Comparison of ENCODE assay signal across 24 cellular contexts in the genomic region with DNA sequence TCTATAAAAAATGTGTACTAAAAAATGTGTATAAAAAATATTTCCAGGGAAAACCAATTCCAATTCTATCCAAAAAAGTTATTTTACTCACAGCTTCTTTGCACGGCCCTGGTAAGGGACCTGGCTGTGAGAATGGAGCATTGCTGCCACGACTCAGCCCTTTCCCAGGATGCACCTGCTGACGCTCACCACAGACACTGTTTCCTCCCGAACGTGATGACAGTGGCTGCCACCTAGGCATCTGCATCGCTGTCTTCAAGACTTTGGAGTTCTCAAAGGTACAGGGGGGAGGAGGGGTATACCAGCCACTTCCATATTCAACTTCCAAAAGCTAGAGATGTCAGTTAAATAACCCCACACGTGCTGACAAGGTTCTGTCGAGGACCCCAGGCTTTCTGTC. TPM values are rescaled to one million over a fixed set of nuclear protein-coding genes. Genes with fewer than 3 reads are reported as not detected.
"Had no signal": no experiment of that assay in that cellular context is flagged by ENCODE, and none has a peak within 500 bp of the region (broad histone marks: within the 10 kb centered on the region; RNA-seq: fewer than 3 reads in every experiment).

No MANE protein-coding gene starts in this region.

- H3K27me3 ChIP-seq: brain microvascular endothelial cell, testis, uterus had no signal

- H3K27ac Mint-ChIP-seq: mesothelial cell of epicardium, progenitor cell of endocrine pancreas had no signal

- H3K4me1 ChIP-seq: testis, uterus had no signal

- H3K9me3 ChIP-seq: testis, uterus had no signal

- ATAC-seq: activated T-helper 17 cell treated with anti-CD3 and anti-CD28 coated beads, Interleukin-2, amount 50 U/mL, for 72 hours; left ventricle myocardium superior; natural killer cell had no signal

- FAIRE-seq: colon had no signal

- H3K36me3 Mint-ChIP-seq: natural killer cell had no signal

- H3K4me3 ChIP-seq: testis, uterus had no signal

- H3K4me3 Mint-ChIP-seq: activated T-helper 17 cell treated with anti-CD3 and anti-CD28 coated beads, Interleukin-2, amount 50 U/mL, for 72 hours; central memory CD8-positive, alpha-beta T cell; mesothelial cell of epicardium; natural killer cell had no signal

- H3K27me3 Mint-ChIP-seq: activated T-helper 17 cell treated with anti-CD3 and anti-CD28 coated beads, Interleukin-2, amount 50 U/mL, for 72 hours; central memory CD8-positive, alpha-beta T cell; progenitor cell of endocrine pancreas had no signal

- DNase-seq: activated CD4-positive, alpha-beta T cell treated with anti-CD3 and anti-CD28 coated beads, Interleukin-2, amount 50 U/mL, for 4 hours; activated CD4-positive, CD25-positive, alpha-beta regulatory T cell; activated naive CD4-positive, alpha-beta T cell treated with Interleukin-2 at 50 U/mL for 16 hours; activated T-cell treated with anti-CD3 and anti-CD28 coated beads, Interleukin-2, amount 50 U/mL, for 1 hour; aorta; brain microvascular endothelial cell; effector memory CD4-positive, alpha-beta T cell; foreskin melanocyte; hippocampal formation; left ventricle myocardium superior; mammary epithelial cell; natural killer cell; stimulated activated CD4-positive, alpha-beta T cell treated with anti-CD3 and anti-CD28 coated beads, Interleukin-2, amount 100 ng/mL, for 48 hours; stimulated activated CD8-positive, alpha-beta memory T cell treated with anti-CD3 and anti-CD28 coated beads, Interleukin-4, amount 100 ng/mL, for 48 hours; stimulated activated naive CD4-positive, alpha-beta T cell; T-helper 1 cell; testis; trophoblast cell; uterus had no signal

- H3K9me3 Mint-ChIP-seq: activated T-helper 17 cell treated with anti-CD3 and anti-CD28 coated beads, Interleukin-2, amount 50 U/mL, for 72 hours; central memory CD8-positive, alpha-beta T cell; mesothelial cell of epicardium had no signal

- H3K27ac ChIP-seq: brain microvascular endothelial cell, testis, uterus had no signal

- H3K36me3 ChIP-seq: brain microvascular endothelial cell, uterus had no signal

- H3K4me1 Mint-ChIP-seq: mesothelial cell of epicardium had no signal

RNA-seq across cellular contexts. Expression of gene PTPRN2, which starts 23.9 kb away (rescaled TPM):
- polyA plus RNA-seq: mammary epithelial cell had no signal
